ENCODE assay signal across 1 cellular context in the genomic region with DNA sequence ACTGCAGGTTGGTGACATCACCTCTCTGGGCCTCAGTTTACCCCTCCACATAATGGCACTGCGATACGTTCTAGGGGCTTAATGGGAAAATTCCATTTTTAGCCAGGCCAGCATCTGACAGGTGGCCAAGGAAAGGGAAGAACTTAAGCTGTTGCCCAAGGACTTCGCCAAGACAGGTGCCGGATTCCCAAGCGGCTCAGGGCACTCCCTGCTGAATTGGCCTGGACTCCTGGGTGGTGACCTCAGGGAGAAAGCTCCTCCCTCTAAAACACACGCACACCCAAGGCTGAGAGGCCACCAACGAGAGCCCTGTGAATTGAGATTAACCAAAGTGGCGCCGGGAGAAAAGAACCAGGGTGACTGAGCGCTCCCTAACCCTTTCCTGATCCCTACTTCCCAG.
A peak's percentile ranks its signal among the peaks of the same experiment; 100 is the strongest.
TF ChIP-seq lines count a peak whose summit lies in the region.

No MANE protein-coding gene starts in this region.

TF ChIP-seq in HepG2, 621 proteins besides CTCF, POLR2A, EP300 and RAD21:
- TF ChIP-seq ZNF629 (CRISPR knock-in tag; conservative IDR thresholded peaks at IDR 0.05): peak; percentile 76
- TF ChIP-seq MXI1 (IDR thresholded peaks at IDR 0.05; ENCODE audit: borderline replicate concordance, low read depth, low read length): no peak
